In genomic region chr11:127273593-127274327, GRCh38 we compare ENCODE assay signal across 15 cellular contexts.
DNase-seq lines count a peak whose midpoint lies in the region; ATAC-seq, FAIRE-seq and TF ChIP-seq lines count a peak whose summit lies in the region.
"Had no signal": no experiment of that assay in that cellular context is flagged by ENCODE, and none has a peak within 500 bp of the region (broad histone marks: within the 10 kb centered on the region; RNA-seq: fewer than 3 reads in every experiment).

No MANE protein-coding gene starts in this region.

- H3K4me1 Mint-ChIP-seq in MCF 10A (ENCODE audit: insufficient read depth, unreplicated experiment), result no peaks in the 10 kb centered on the region
- H3K4me1 Mint-ChIP-seq in mesothelial cell of epicardium, result peaks cover 4% of the 10 kb centered on the region
- H3K4me1 Mint-ChIP-seq: CD4-positive, CD25-positive, alpha-beta regulatory T cell had no signal

- H3K36me3 ChIP-seq in breast epithelium (no peaks in the 10 kb centered on the region), ovary (no peaks in the 10 kb centered on the region)
- H3K36me3 ChIP-seq: BLaER1 treated with 17β-estradiol and CSF1 and Interleukin-3, amounts not matched to agents 10 nM and 100 nM had no signal

- H3K4me3 ChIP-seq in breast epithelium (no peak overlapping the region), ovary (no peak overlapping the region)
- H3K4me3 ChIP-seq: BLaER1 treated with 17β-estradiol and CSF1 and Interleukin-3, amounts not matched to agents 10 nM and 100 nM; GM23338 had no signal

- no peak for FAIRE-seq in D721Med (lab: Jason Lieb, UNC)
- FAIRE-seq: G401.6, GM12891 had no signal

- H3K27ac ChIP-seq in breast epithelium (no peak overlapping the region), ovary (no peak overlapping the region)
- H3K27ac ChIP-seq: BLaER1 treated with 17β-estradiol and CSF1 and Interleukin-3, amounts not matched to agents 10 nM and 100 nM had no signal

- intact Hi-C loops in MCF 10A (cut with micrococcal nuclease), result no loop called here
- intact Hi-C loops in breast epithelium (cut with DNase I; ENCODE audit: low total_unique reads), result no loop called here
- intact Hi-C loops in ovary (cut with DNase I), result no loop called here

- 58 to 67% (median 61%) methylated on average over 5 of the region's 5 CpGs for WGBS in ovary, 3 donors

- H3K36me3 Mint-ChIP-seq in MCF 10A (ENCODE audit: insufficient read depth, unreplicated experiment) (no peaks in the 10 kb centered on the region), mesothelial cell of epicardium (no peaks in the 10 kb centered on the region)
- H3K36me3 Mint-ChIP-seq: CD4-positive, CD25-positive, alpha-beta regulatory T cell had no signal

- POLR2A ChIA-PET in MCF 10A (lab: Yijun Ruan, JAX), result no interaction called here

- H3K27me3 Mint-ChIP-seq in MCF 10A (ENCODE audit: insufficient read depth, unreplicated experiment) (peaks cover 24% of the 10 kb centered on the region), mesothelial cell of epicardium (ENCODE audit: low read depth) (peaks cover 6% of the 10 kb centered on the region)
- H3K27me3 Mint-ChIP-seq: CD4-positive, CD25-positive, alpha-beta regulatory T cell had no signal

- H3K27ac Mint-ChIP-seq in MCF 10A (ENCODE audit: low read depth, unreplicated experiment) (no peak overlapping the region), mesothelial cell of epicardium (no peak overlapping the region)
- H3K27ac Mint-ChIP-seq: CD4-positive, CD25-positive, alpha-beta regulatory T cell; GM23338 had no signal

- DNase-seq in MCF 10A (ENCODE audit: unreplicated experiment) (peak; percentile 16), breast epithelium (ENCODE audit: low spot score in 2 of 2) (no peak), NCI-H82 treated with DMSO at 0.1 percent for 48 hours (lab: John Stamatoyannopoulos, UW; ENCODE audit: unreplicated experiment) (peak; percentile 1), mesothelial cell of epicardium (ENCODE audit: low spot score in 2 of 2, unreplicated experiment in 2 of 2) (no peak), D721Med (ENCODE audit: insufficient read length, low spot score) (no peak), ovary (no peak)
- DNase-seq: ACHN; CD4-positive, CD25-positive, alpha-beta regulatory T cell; DMS 273 treated with DMSO at 0.1 percent for 48 hours; H7 had no signal

- H3K9me3 Mint-ChIP-seq in MCF 10A (ENCODE audit: unreplicated experiment) (no peaks in the 10 kb centered on the region), mesothelial cell of epicardium (no peaks in the 10 kb centered on the region)
- H3K9me3 Mint-ChIP-seq: GM23338 had no signal

- H3K4me1 ChIP-seq in breast epithelium (no peaks in the 10 kb centered on the region), ovary (ENCODE audit: insufficient read depth) (no peaks in the 10 kb centered on the region)

- TF ChIP-seq CTCF in MCF 10A (IDR thresholded peaks at IDR 0.05; ENCODE audit: unreplicated experiment) (no peak), breast epithelium (IDR thresholded peaks at IDR 0.05) (no peak), mesothelial cell of epicardium (IDR thresholded peaks at IDR 0.05; ENCODE audit: unreplicated experiment) (no peak), D721Med (IDR thresholded peaks at IDR 0.05; ENCODE audit: insufficient read depth, missing control alignments) (no peak), ovary (IDR thresholded peaks at IDR 0.05) (no peak)

- no peak for TF ChIP-seq EP300 in ovary (IDR thresholded peaks at IDR 0.05)

- H3K27me3 ChIP-seq in breast epithelium (peaks cover 0 to 15% of the 10 kb centered on the region in 2 donors), ovary (no peaks in the 10 kb centered on the region)
- H3K27me3 ChIP-seq: BLaER1 treated with 17β-estradiol and CSF1 and Interleukin-3, amounts not matched to agents 10 nM and 100 nM had no signal

- BruUV-seq in MCF 10A (replicated peaks; lab: Mats Ljungman, UMichigan), result no TSS peak

- ATAC-seq in esophagus mucosa, result peak; percentile 20
- ATAC-seq: GM23338 had no signal

- H3K9me3 ChIP-seq in breast epithelium (no peaks in the 10 kb centered on the region), ovary (no peaks in the 10 kb centered on the region)

- H3K4me3 Mint-ChIP-seq in MCF 10A (ENCODE audit: unreplicated experiment) (no peak overlapping the region), mesothelial cell of epicardium (no peak overlapping the region)
- H3K4me3 Mint-ChIP-seq: CD4-positive, CD25-positive, alpha-beta regulatory T cell; GM23338 had no signal

- TF ChIP-seq POLR2A in breast epithelium (IDR thresholded peaks at IDR 0.05) (no peak), ovary (IDR thresholded peaks at IDR 0.05) (no peak)

- CTCF ChIA-PET in MCF 10A (lab: Yijun Ruan, JAX), result interaction anchor here (0.6 to 1.2 kb wide), 4 partner anchors 11 to 323 kb away, joined by 3 to 5 read pairs (median 4); no protein-coding TSS in a partner anchor

Comparison
In these comparisons a context has a peak if more than half of its experiments do, and no peak if none do; other contexts are left out.
1. DNase-seq: peak in MCF 10A (single experiment) and NCI-H82 treated with DMSO at 0.1 percent for 48 hours (single experiment); none in breast epithelium (0 of 2), mesothelial cell of epicardium (0 of 2), D721Med (single experiment) and ovary (0 of 5).